In the genomic region with DNA sequence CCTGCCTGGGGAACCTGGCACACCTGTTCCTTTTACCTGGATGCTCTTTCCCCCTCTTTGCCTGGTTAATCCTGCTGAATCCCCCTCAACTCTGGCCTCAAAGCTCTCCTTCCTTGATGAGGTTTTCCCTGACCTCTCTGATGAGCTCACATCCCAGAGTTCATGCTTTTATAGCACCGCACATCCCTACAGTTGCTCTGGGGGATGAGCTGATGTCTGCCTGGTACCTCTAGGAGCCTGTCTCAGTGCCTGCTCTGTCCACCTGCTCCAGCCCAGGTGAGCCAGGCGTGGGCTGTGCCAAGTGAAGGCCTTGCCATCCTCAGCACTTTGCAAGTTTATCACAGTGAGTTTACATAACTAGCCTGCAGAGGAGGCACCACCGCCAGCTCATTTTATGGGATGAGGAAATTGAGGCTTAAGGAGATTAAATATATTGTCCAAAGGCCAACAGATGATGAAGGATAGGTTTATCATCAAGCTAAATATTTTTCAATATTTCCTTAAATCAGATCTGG, we compare ENCODE assay signal across 26 cellular contexts. TPM values are rescaled to one million over a fixed set of nuclear protein-coding genes. Genes with fewer than 3 reads are reported as not detected.
"Had no signal": no experiment of that assay in that cellular context is flagged by ENCODE, and none has a peak within 500 bp of the region (broad histone marks: within the 10 kb centered on the region; RNA-seq: fewer than 3 reads in every experiment).

No MANE protein-coding gene starts in this region.

- H3K9me3 Mint-ChIP-seq: T-helper 1 cell treated with Interleukin-12 subunit alpha and Interleukin-12 subunit beta and Interleukin-4 antibody, amounts not matched to agents 30 μg/mL and 1 μg/mL, for 36 hours had no signal

- ATAC-seq: activated CD8-positive, alpha-beta memory T cell treated with anti-CD3 and anti-CD28 coated beads, Interleukin-2, amount 10 ng/mL, durations not matched to agents 7 days and 5 days; PC-3; WTC11 had no signal

- H3K36me3 Mint-ChIP-seq: activated CD8-positive, alpha-beta memory T cell treated with anti-CD3 and anti-CD28 coated beads, Interleukin-2, amount 10 ng/mL, durations not matched to agents 7 days and 5 days; activated naive CD4-positive, alpha-beta T cell treated with anti-CD3 and anti-CD28 coated beads, Interleukin-2, amount 50 U/mL, for 24 hours had no signal

- H3K27ac Mint-ChIP-seq: activated CD8-positive, alpha-beta memory T cell treated with anti-CD3 and anti-CD28 coated beads, Interleukin-2, amount 10 ng/mL, durations not matched to agents 7 days and 5 days; activated T-cell treated with anti-CD3 and anti-CD28 coated beads, Interleukin-2, amount 50 U/mL, for 24 hours; activated T-helper 1 cell treated with anti-CD3 and anti-CD28 coated beads, Interleukin-12 subunit alpha, Interleukin-12 subunit beta, Interleukin-2, Interleukin-4 antibody, amounts not matched to agents 30 ng/mL and 10 ng/mL and 1 ng/mL, durations not matched to agents 14 hours and 24 hours and 36 hours; T-helper 1 cell treated with Interleukin-12 subunit alpha and Interleukin-12 subunit beta and Interleukin-4 antibody, amounts not matched to agents 30 μg/mL and 1 μg/mL, for 36 hours; WTC11 had no signal

- H3K4me3 Mint-ChIP-seq: activated CD8-positive, alpha-beta memory T cell treated with anti-CD3 and anti-CD28 coated beads, Interleukin-2, amount 10 ng/mL, durations not matched to agents 7 days and 5 days; activated naive CD4-positive, alpha-beta T cell treated with anti-CD3 and anti-CD28 coated beads, Interleukin-2, amount 50 U/mL, for 24 hours; activated T-cell treated with anti-CD3 and anti-CD28 coated beads, Interleukin-2, amount 50 U/mL, for 24 hours; activated T-helper 1 cell treated with anti-CD3 and anti-CD28 coated beads, Interleukin-12 subunit alpha, Interleukin-12 subunit beta, Interleukin-2, Interleukin-4 antibody, amounts not matched to agents 30 ng/mL and 10 ng/mL and 1 ng/mL, durations not matched to agents 14 hours and 24 hours and 36 hours; T-helper 1 cell treated with Interleukin-12 subunit alpha and Interleukin-12 subunit beta and Interleukin-4 antibody, amounts not matched to agents 30 μg/mL and 1 μg/mL, for 36 hours; WTC11 had no signal

- H3K4me1 Mint-ChIP-seq: WTC11 had no signal

- DNase-seq: activated CD4-positive, alpha-beta T cell treated with anti-CD3 and anti-CD28 coated beads for 48 hours; activated CD4-positive, alpha-beta T cell treated with anti-CD3 and anti-CD28 coated beads, Interleukin-2, amount 50 U/mL, for 4 hours; activated CD4-positive, CD25-positive, alpha-beta regulatory T cell treated with anti-CD3 and anti-CD28 coated beads, Interleukin-2, amount 50 U/mL, for 72 hours; activated CD8-positive, alpha-beta memory T cell treated with anti-CD3 and anti-CD28 coated beads, Interleukin-2, amount 10 ng/mL, durations not matched to agents 7 days and 5 days; activated effector memory CD4-positive, alpha-beta T cell treated with Interleukin-2 at 50 U/mL for 16 hours; activated naive CD4-positive, alpha-beta T cell; activated T-cell treated with anti-CD3 and anti-CD28 coated beads, Interleukin-2, amount 50 U/mL, for 24 hours; aorta; IMR-90; Kasumi-1; KBM-7; NCI-H1092; NCI-H1417; NCI-H1930; NCI-H2107; NCI-H2171 treated with DMSO at 0.1 percent for 48 hours; NCI-H345; NCI-H510A; PC-3; SHP77 treated with DMSO at 0.1 percent for 48 hours had no signal

RNA-seq across cellular contexts. Expression of a gene that starts 58.6 kb away (rescaled TPM):
- total RNA-seq: activated CD8-positive, alpha-beta memory T cell treated with anti-CD3 and anti-CD28 coated beads, Interleukin-2, amount 10 ng/mL, durations not matched to agents 7 days and 5 days; activated T-helper 1 cell treated with anti-CD3 and anti-CD28 coated beads, Interleukin-12 subunit alpha, Interleukin-12 subunit beta, Interleukin-2, Interleukin-4 antibody, amounts not matched to agents 30 ng/mL and 10 ng/mL and 1 ng/mL, durations not matched to agents 14 hours and 24 hours and 36 hours; aorta; IMR-90; MCF 10A; SK-MEL-5 had no signal
- polyA plus RNA-seq: IMR-90 had no signal
